30 cellular contexts compared by ENCODE assay signal in genomic region chr2:238040918-238041317, GRCh38. TPM values are rescaled to one million over a fixed set of nuclear protein-coding genes. Genes with fewer than 3 reads are reported as not detected.
"Had no signal": no experiment of that assay in that cellular context is flagged by ENCODE, and none has a peak within 500 bp of the region (broad histone marks: within the 10 kb centered on the region; RNA-seq: fewer than 3 reads in every experiment).

No MANE protein-coding gene starts in this region.

- H3K4me1 Mint-ChIP-seq: endodermal cell; mesothelial cell of epicardium; stimulated activated naive B cell treated with anti-CD40 and anti-IgM and Interleukin-4, amounts not matched to agents 10 μg/mL and 1 μg/mL and 100 μg/mL, for 72 hours had no signal

- H3K4me3 ChIP-seq: gastroesophageal sphincter, heart left ventricle, hepatocyte, left lung, mucosa of descending colon, ovary, psoas muscle, skin epidermis, spleen, thoracic aorta, tibial nerve, upper lobe of left lung had no signal

- FAIRE-seq: colon, islet of Langerhans, urothelium cell line had no signal

- H3K27ac Mint-ChIP-seq: dendritic cell treated with granulocyte-macrophage colony-stimulating factor and Interleukin-4, amounts not matched to agents 40 ng/mL and 50 ng/mL, for 4 days; endodermal cell; mesothelial cell of epicardium; naive B cell; stimulated activated naive B cell treated with anti-CD40 and anti-IgM and Interleukin-4, amounts not matched to agents 10 μg/mL and 1 μg/mL and 100 μg/mL, for 72 hours; stimulated activated naive CD8-positive, alpha-beta T cell treated with anti-CD3 and anti-CD28 coated beads, Interleukin-15, Interleukin-2, amounts not matched to agents 100 ng/mL and 50 ng/mL, for 24 hours had no signal

- DNase-seq: effector CD8-positive, alpha-beta T cell; endodermal cell; foreskin keratinocyte; heart left ventricle; left cardiac atrium; left lung; mesenchymal stem cell; mucosa of descending colon; naive B cell; occipital lobe; ovary; psoas muscle; right cardiac atrium; spleen; stimulated activated CD4-positive, alpha-beta T cell treated with anti-CD3 and anti-CD28 coated beads, Interleukin-4, amount 100 ng/mL, for 4 hours; stimulated activated naive B cell treated with anti-CD40 and anti-IgM and Interleukin-4, amounts not matched to agents 10 μg/mL and 1 μg/mL and 100 μg/mL, for 72 hours; upper lobe of left lung had no signal

- ATAC-seq: esophagus mucosa; foreskin keratinocyte; gastroesophageal sphincter; heart left ventricle; left cardiac atrium; left lung; mucosa of descending colon; psoas muscle; right cardiac atrium; stimulated activated naive B cell treated with anti-CD40 and anti-IgM and Interleukin-4, amounts not matched to agents 10 μg/mL and 1 μg/mL and 100 μg/mL, for 72 hours had no signal

- H3K9me3 ChIP-seq: gastroesophageal sphincter, heart left ventricle, left lung, mucosa of descending colon, ovary, psoas muscle, spleen, thoracic aorta, tibial nerve, upper lobe of left lung had no signal

- H3K9me3 Mint-ChIP-seq: endodermal cell; mesothelial cell of epicardium; naive B cell; stimulated activated naive CD8-positive, alpha-beta T cell treated with anti-CD3 and anti-CD28 coated beads, Interleukin-15, Interleukin-2, amounts not matched to agents 100 ng/mL and 50 ng/mL, for 24 hours had no signal

- H3K36me3 ChIP-seq: ovary had no signal

- H3K27me3 Mint-ChIP-seq: dendritic cell treated with granulocyte-macrophage colony-stimulating factor and Interleukin-4, amounts not matched to agents 40 ng/mL and 50 ng/mL, for 4 days; naive B cell; stimulated activated naive B cell treated with anti-CD40 and anti-IgM and Interleukin-4, amounts not matched to agents 10 μg/mL and 1 μg/mL and 100 μg/mL, for 72 hours; stimulated activated naive CD8-positive, alpha-beta T cell treated with anti-CD3 and anti-CD28 coated beads, Interleukin-15, Interleukin-2, amounts not matched to agents 100 ng/mL and 50 ng/mL, for 24 hours had no signal

- H3K4me3 Mint-ChIP-seq: dendritic cell treated with granulocyte-macrophage colony-stimulating factor and Interleukin-4, amounts not matched to agents 40 ng/mL and 50 ng/mL, for 4 days; endodermal cell; mesothelial cell of epicardium; naive B cell; stimulated activated naive B cell treated with anti-CD40 and anti-IgM and Interleukin-4, amounts not matched to agents 10 μg/mL and 1 μg/mL and 100 μg/mL, for 72 hours; stimulated activated naive CD8-positive, alpha-beta T cell treated with anti-CD3 and anti-CD28 coated beads, Interleukin-15, Interleukin-2, amounts not matched to agents 100 ng/mL and 50 ng/mL, for 24 hours had no signal

- H3K27me3 ChIP-seq: foreskin keratinocyte, gastroesophageal sphincter, heart left ventricle, hepatocyte, left lung, ovary, spleen, tibial nerve, upper lobe of left lung had no signal

RNA-seq across cellular contexts. Expression of gene ESPNL, which starts 59.2 kb away (rescaled TPM):
- total RNA-seq: lung microvascular endothelial cell had no signal
